In the genomic region with DNA sequence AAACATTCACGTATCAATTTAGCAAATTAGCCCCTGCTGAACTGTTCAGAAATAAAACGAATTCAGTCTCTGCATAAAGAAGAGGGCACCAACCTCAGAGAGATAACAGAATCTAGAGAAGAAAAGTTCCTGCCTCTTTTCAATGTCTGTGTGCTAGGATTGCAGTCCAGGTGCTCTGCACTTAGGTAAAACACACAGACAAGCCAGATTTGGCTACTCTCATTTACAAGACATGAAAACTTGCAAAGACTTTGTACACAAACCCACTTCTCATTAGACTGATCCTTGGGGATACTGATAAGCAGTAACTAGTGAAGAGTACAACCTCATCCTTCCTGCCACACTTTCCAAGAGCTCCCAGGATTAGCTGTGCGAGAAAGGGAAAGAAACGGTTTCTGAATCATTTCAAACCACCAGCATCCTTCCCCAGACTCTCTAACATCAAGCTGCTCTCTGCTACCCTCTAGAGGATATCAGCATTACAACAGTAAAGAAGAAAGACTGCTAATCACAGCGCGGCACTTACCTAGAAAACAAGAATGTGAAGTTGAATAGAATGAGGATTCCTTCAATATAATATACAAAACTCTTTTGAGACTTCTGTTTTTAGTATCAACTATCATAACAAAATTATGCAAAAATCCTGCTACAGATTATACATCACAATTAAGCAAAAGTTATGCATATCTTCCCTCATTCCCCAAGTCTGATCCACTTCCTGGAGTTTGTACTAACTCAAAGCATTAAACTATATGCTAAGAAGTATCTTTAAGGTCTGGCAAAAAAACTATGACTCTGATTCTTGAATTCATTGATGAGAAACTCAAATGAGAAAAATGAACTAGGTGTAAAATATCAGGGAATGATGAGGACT, we compare ENCODE assay signal across 8 cellular contexts.
DNase-seq lines count a peak whose midpoint lies in the region; ATAC-seq and TF ChIP-seq lines count a peak whose summit lies in the region.

No MANE protein-coding gene starts in this region.

- no peak overlapping the region for H3K4me3 ChIP-seq in upper lobe of left lung

- H3K27me3 ChIP-seq in upper lobe of left lung, result no peaks in the 10 kb centered on the region

- TF ChIP-seq CTCF in GM20000 (IDR thresholded peaks at IDR 0.05; ENCODE audit: extremely low read depth, missing control alignments), result peak; percentile 74
- TF ChIP-seq CTCF in upper lobe of left lung (IDR thresholded peaks at IDR 0.05), result peak; percentile 33 to 70 (median 58)

- no peaks in the 10 kb centered on the region for H3K9me3 ChIP-seq in upper lobe of left lung

- no peak overlapping the region for H3K27ac ChIP-seq in upper lobe of left lung

- TF ChIP-seq POLR2A in upper lobe of left lung (IDR thresholded peaks at IDR 0.05), result no peak

- WGBS in upper lobe of left lung, 2 donors, result 35% methylated on average over 6 of the region's 6 CpGs

- peak; percentile 86 for ATAC-seq in HG03439 (IDR thresholded peaks at IDR 0.05; ENCODE audit: unreplicated experiment)
- peak; percentile 78 for ATAC-seq in left lobe of liver
- peak; percentile 70 to 84 for ATAC-seq in upper lobe of left lung (ENCODE audit: low FRiP score in 2 of 2)

- TF ChIP-seq EP300 in upper lobe of left lung (IDR thresholded peaks at IDR 0.05), result no peak

- peaks cover 0 to 18% (median 6%) of the 10 kb centered on the region in 4 donors for H3K4me1 ChIP-seq in upper lobe of left lung

- H3K36me3 ChIP-seq in upper lobe of left lung, result no peaks in the 10 kb centered on the region

- peak; percentile 59 for DNase-seq in NCI-H2171 treated with DMSO at 0.1 percent for 48 hours (lab: John Stamatoyannopoulos, UW)
- DNase-seq in NCI-H2171 (lab: John Stamatoyannopoulos, UW), result no peak
- DNase-seq in GM20000 (ENCODE audit: low spot score), result peak; percentile 67
- DNase-seq in NCI-H82 treated with DMSO at 0.1 percent for 48 hours (lab: John Stamatoyannopoulos, UW; ENCODE audit: unreplicated experiment), result peak; percentile 30
- DNase-seq in cerebellum (ENCODE audit: low spot score), result peak; percentile 75
- DNase-seq in left lobe of liver (ENCODE audit: low spot score), result no peak
- DNase-seq in upper lobe of left lung, result no peak

Comparison
In these comparisons a context has a peak if more than half of its experiments do, and no peak if none do; other contexts are left out.
1. DNase-seq: peak in NCI-H2171 treated with DMSO at 0.1 percent for 48 hours (single experiment), GM20000 (single experiment), NCI-H82 treated with DMSO at 0.1 percent for 48 hours (single experiment) and cerebellum (single experiment); none in NCI-H2171 (single experiment), left lobe of liver (single experiment) and upper lobe of left lung (0 of 2).
2. Peak in every context shown above with its lines, with median percentiles within 50 percentile points of each other: ATAC-seq.